ENCODE assay signal across 8 cellular contexts in the genomic region with DNA sequence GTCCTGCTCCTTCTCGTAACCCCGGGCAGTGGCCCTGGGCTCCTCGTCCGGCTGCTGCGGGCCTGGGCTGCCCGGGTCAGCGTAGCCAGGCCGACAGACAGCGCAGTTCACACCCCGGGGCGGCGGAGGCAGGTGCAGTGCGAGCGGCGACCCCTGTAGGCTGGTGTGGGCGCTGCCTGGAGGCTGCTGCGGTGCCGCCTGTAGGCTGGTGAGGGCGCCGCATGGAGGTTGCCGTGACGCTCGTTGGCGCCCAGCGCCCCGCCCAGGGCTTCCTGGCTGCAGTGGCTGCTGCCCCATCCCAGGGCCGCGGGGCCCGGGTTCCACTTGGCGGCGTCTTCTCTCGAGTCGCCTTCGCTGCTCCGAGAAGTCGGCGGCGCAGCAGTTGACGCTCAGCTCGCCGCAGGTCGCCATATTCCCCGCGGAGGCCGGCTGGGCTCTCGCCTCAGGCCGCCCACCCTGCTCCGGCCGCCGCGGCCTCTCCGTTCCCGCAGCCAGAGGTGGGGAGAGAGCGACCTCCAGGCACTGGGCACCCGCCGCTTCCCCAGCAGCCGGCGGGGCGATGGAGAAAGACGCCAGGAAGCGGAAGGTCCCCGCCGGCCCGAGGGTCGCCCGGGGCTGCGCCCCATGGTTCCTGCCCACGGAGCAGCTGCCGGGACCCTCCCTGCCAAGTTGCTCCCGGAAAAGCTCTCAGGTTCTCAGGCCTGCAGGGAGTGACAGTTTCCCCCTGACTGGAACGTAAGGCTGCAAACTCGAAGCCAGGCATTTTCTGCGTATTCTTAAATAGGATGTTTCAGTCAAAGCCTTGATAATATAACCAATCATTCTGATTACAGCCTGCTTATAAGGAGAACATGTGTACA. TPM values are rescaled to one million over a fixed set of nuclear protein-coding genes. Genes with fewer than 3 reads are reported as not detected.
DNase-seq lines count a peak whose midpoint lies in the region; ATAC-seq and TF ChIP-seq lines count a peak whose summit lies in the region.
"Not testable (repeated sequence)": the region's sequence is repeated elsewhere in the genome, so short reads cannot be mapped to it uniquely, and the experiment has no call there.

A gene (plus strand): TSS at position 265 of the 860 bp plus-strand sequence. CDS start 5,533 bp downstream, outside the sequence.

- intact Hi-C loops in Caco-2 (cut with micrococcal nuclease; ENCODE audit: unreplicated experiment): not testable (repeated sequence)

- H3K4me3 ChIP-seq in Caco-2 (ENCODE audit: low read depth, low read length); gastroesophageal sphincter: not testable (repeated sequence)

- BruUV-seq in Caco-2 (replicated peaks; lab: Mats Ljungman, UMichigan): TSS peak; percentile 87

- TF ChIP-seq CTCF in Caco-2 (IDR thresholded peaks at IDR 0.05; ENCODE audit: insufficient read depth in 1 of 2, low read depth in 1 of 2, low read length in 1 of 2, severe bottlenecking in 1 of 2, unreplicated experiment in 1 of 2); gastroesophageal sphincter (IDR thresholded peaks at IDR 0.05); neural crest cell (conservative IDR thresholded peaks at IDR 0.05): not testable (repeated sequence)

- not testable (repeated sequence) for TF ChIP-seq POLR2A in gastroesophageal sphincter (IDR thresholded peaks at IDR 0.05)

- not testable (repeated sequence) for H3K27ac ChIP-seq in gastroesophageal sphincter

- H3K9me3 ChIP-seq in Caco-2, gastroesophageal sphincter: not testable (repeated sequence)

- not testable (repeated sequence) for TF ChIP-seq EP300 in gastroesophageal sphincter (IDR thresholded peaks at IDR 0.05)

- not testable (repeated sequence) for H3K9me3 Mint-ChIP-seq in Caco-2 (ENCODE audit: unreplicated experiment); neural crest cell

- DNase-seq in Caco-2; neural crest cell (ENCODE audit: low read depth, low spot score): not testable (repeated sequence)

- H3K36me3 ChIP-seq in Caco-2 (ENCODE audit: control insufficient read depth, insufficient read depth, low read length); gastroesophageal sphincter: not testable (repeated sequence)

- not testable (repeated sequence) for H3K4me3 Mint-ChIP-seq in Caco-2 (ENCODE audit: unreplicated experiment); neural crest cell

- not testable (repeated sequence) for H3K27me3 Mint-ChIP-seq in Caco-2 (ENCODE audit: insufficient read depth, unreplicated experiment); neural crest cell (ENCODE audit: low read depth)

- H3K27me3 ChIP-seq in Caco-2 (replicated peaks; ENCODE audit: control insufficient read depth, insufficient read depth, low read length); gastroesophageal sphincter: not testable (repeated sequence)

- CTCF ChIA-PET in Caco-2 (lab: Charles Lee): not testable (repeated sequence)

- not testable (repeated sequence) for H3K4me1 ChIP-seq in Caco-2, gastroesophageal sphincter

- H3K4me1 Mint-ChIP-seq in Caco-2 (ENCODE audit: low read depth, unreplicated experiment); neural crest cell: not testable (repeated sequence)

- not testable (repeated sequence) for H3K36me3 Mint-ChIP-seq in Caco-2 (ENCODE audit: insufficient read depth, unreplicated experiment); neural crest cell (ENCODE audit: low read depth)

- H3K27ac Mint-ChIP-seq in Caco-2 (ENCODE audit: unreplicated experiment); neural crest cell (ENCODE audit: unreplicated experiment): not testable (repeated sequence)

- no CpG with 5 or more reads among the region's 73 CpGs for WGBS in gastroesophageal sphincter (ENCODE audit: low coverage in 1 of 2), 2 donors

- ATAC-seq in GM19025 (IDR thresholded peaks at IDR 0.05; ENCODE audit: low read depth, unreplicated experiment) (peak; percentile 96), GM21528 (IDR thresholded peaks at IDR 0.05; ENCODE audit: low FRiP score, unreplicated experiment) (peak; percentile 93), HG02884 (IDR thresholded peaks at IDR 0.05; ENCODE audit: unreplicated experiment) (peak; percentile 98), HG03354 (IDR thresholded peaks at IDR 0.05; ENCODE audit: poor library complexity, severe bottlenecking, unreplicated experiment) (peak; percentile 99), gastroesophageal sphincter (peak; percentile 99)
- ATAC-seq in activated CD4-positive, CD25-positive, alpha-beta regulatory T cell treated with anti-CD3 and anti-CD28 coated beads, Interleukin-2, amount 50 U/mL, for 24 hours: peak; percentile 99

- POLR2A ChIA-PET in Caco-2 (lab: Charles Lee): not testable (repeated sequence)

RNA-seq across cellular contexts. Expression of the gene that starts here (rescaled TPM):
- total RNA-seq in Caco-2 (2022) (2.2 and 4.1 TPM in 2 replicates), gastroesophageal sphincter (1 to 10 TPM in 3 of 4 donors, not detected in 1; 1.3 to 4.0 (median 2.8) TPM), neural crest cell (10.1 and 12.9 TPM in 2 replicates)
